21 cellular contexts compared by ENCODE assay signal in genomic region chr11:116600930-116601329, GRCh38.
DNase-seq lines count a peak whose midpoint lies in the region; ATAC-seq and TF ChIP-seq lines count a peak whose summit lies in the region.
"Had no signal": no experiment of that assay in that cellular context is flagged by ENCODE, and none has a peak within 500 bp of the region (broad histone marks: within the 10 kb centered on the region; RNA-seq: fewer than 3 reads in every experiment).

No MANE protein-coding gene starts in this region.

- no peaks in the 10 kb centered on the region for H3K36me3 Mint-ChIP-seq in activated T-helper 17 cell treated with anti-CD3 and anti-CD28 coated beads, Interleukin-2, amount 50 U/mL, for 72 hours (ENCODE audit: low read depth)

- H4K20me1 ChIP-seq in IMR-90 (ENCODE audit: insufficient read depth, low read length) = no peaks in the 10 kb centered on the region

- CTCF ChIA-PET in IMR-90 (lab: Yijun Ruan, JAX) = no interaction called here

- no peaks in the 10 kb centered on the region for H3K9me3 ChIP-seq in IMR-90 (ENCODE audit: control insufficient read depth, insufficient read depth, low read length)
- no peaks in the 10 kb centered on the region for H3K9me3 ChIP-seq in WERI-Rb-1 (ENCODE audit: severe bottlenecking)
- H3K9me3 ChIP-seq: SK-N-SH had no signal

- H3K4me1 Mint-ChIP-seq in activated T-helper 17 cell treated with anti-CD3 and anti-CD28 coated beads, Interleukin-2, amount 50 U/mL, for 72 hours = no peaks in the 10 kb centered on the region

- H3K4me3 ChIP-seq in IMR-90 (ENCODE audit: insufficient read depth, low read depth, low read length) (no peak overlapping the region), WERI-Rb-1 (ENCODE audit: low read depth, low read length) (no peak overlapping the region)
- H3K4me3 ChIP-seq: GM23338 had no signal

- H3K9me1 ChIP-seq in IMR-90 (ENCODE audit: insufficient read depth, low read length) = no peaks in the 10 kb centered on the region

- no peak overlapping the region for H2AFZ ChIP-seq in IMR-90 (replicated peaks; ENCODE audit: low read length, poor library complexity)

- no peak overlapping the region for H3K4ac ChIP-seq in IMR-90 (ENCODE audit: low read depth, low read length)

- H2BK20ac ChIP-seq in IMR-90 (ENCODE audit: low read depth, low read length) = no peak overlapping the region

- no peak overlapping the region for H2AK9ac ChIP-seq in IMR-90 (replicated peaks; ENCODE audit: low read depth, low read length, poor library complexity)

- no peak overlapping the region for H4K8ac ChIP-seq in IMR-90 (ENCODE audit: low read depth in 2 of 2, low read length in 2 of 2)

- no TSS peak for BruUV-seq in IMR-90 (replicated peaks; lab: Mats Ljungman, UMichigan)

- H3K27me3 ChIP-seq in IMR-90 (ENCODE audit: control insufficient read depth, insufficient read depth, low read length) = peaks cover 3% of the 10 kb centered on the region; the same call in 1 of the 2 replicates
- H3K27me3 ChIP-seq in WERI-Rb-1 (ENCODE audit: insufficient read depth, low read depth, severe bottlenecking) = no peaks in the 10 kb centered on the region

- H2BK5ac ChIP-seq in IMR-90 (ENCODE audit: low read depth, low read length, poor library complexity, severe bottlenecking) = no peak overlapping the region

- H3K4me1 ChIP-seq in IMR-90 (ENCODE audit: control insufficient read depth, insufficient read depth, low read length) = no peaks in the 10 kb centered on the region

- H3K9ac ChIP-seq in IMR-90 (ENCODE audit: low read depth, low read length) = no peak overlapping the region
- H3K9ac ChIP-seq: SK-N-SH had no signal

- dilution Hi-C loops in IMR-90 (cut with HindIII; ENCODE audit: low sequenced_read_pairs, unreplicated experiment) = no loop called here

- H4K91ac ChIP-seq in IMR-90 (ENCODE audit: insufficient read depth, low read depth, low read length) = no peak overlapping the region

- H3K4me2 ChIP-seq in IMR-90 (ENCODE audit: low read depth, low read length) = no peak overlapping the region
- H3K4me2 ChIP-seq: GM23338 had no signal

- intact Hi-C loops in IMR-90 (cut with micrococcal nuclease) = no loop called here

- H3K36me3 ChIP-seq in IMR-90 (ENCODE audit: control insufficient read depth, insufficient read depth, low read length) = no peaks in the 10 kb centered on the region
- no peaks in the 10 kb centered on the region for H3K36me3 ChIP-seq in WERI-Rb-1

- H2BK120ac ChIP-seq in IMR-90 (ENCODE audit: low read depth, low read length) = no peak overlapping the region

- in situ Hi-C loops in IMR-90 (cut with MboI; ENCODE audit: low sequenced_read_pairs) = no loop called here

- H3K27ac Mint-ChIP-seq in activated T-helper 17 cell treated with anti-CD3 and anti-CD28 coated beads, Interleukin-2, amount 50 U/mL, for 72 hours = no peak overlapping the region

- H3K9me3 Mint-ChIP-seq in activated T-helper 17 cell treated with anti-CD3 and anti-CD28 coated beads, Interleukin-2, amount 50 U/mL, for 72 hours = no peaks in the 10 kb centered on the region
- H3K9me3 Mint-ChIP-seq: GM23338 had no signal

- peaks cover 24% of the 10 kb centered on the region for H3K27me3 Mint-ChIP-seq in activated T-helper 17 cell treated with anti-CD3 and anti-CD28 coated beads, Interleukin-2, amount 50 U/mL, for 72 hours

- no peaks in the 10 kb centered on the region for H3K79me1 ChIP-seq in IMR-90 (ENCODE audit: low read depth in 1 of 2, low read length in 2 of 2)

- H4K5ac ChIP-seq in IMR-90 (ENCODE audit: low read depth, low read length) = no peak overlapping the region

- H3K4me3 Mint-ChIP-seq in activated T-helper 17 cell treated with anti-CD3 and anti-CD28 coated beads, Interleukin-2, amount 50 U/mL, for 72 hours = no peak overlapping the region
- H3K4me3 Mint-ChIP-seq: GM23338 had no signal

- peak; percentile 12 for DNase-seq in EH (ENCODE audit: low read depth)
- no peak for DNase-seq in IMR-90
- peak; percentile 23 for DNase-seq in WERI-Rb-1
- DNase-seq in mesenteric fat pad (ENCODE audit: low spot score) = peak; percentile 49
- no peak for DNase-seq in GM03348 (ENCODE audit: low spot score)
- DNase-seq: C1 segment of cervical spinal cord; DND-41; Karpas-422; MM.1S; NCI-H1105; NCI-H2171 treated with DMSO at 0.1 percent for 48 hours; NCI-H446 treated with DMSO at 0.1 percent for 48 hours; NCI-H69; NK-92 treated with Interleukin-12 subunit alpha and Interleukin-12 subunit beta, amount 100 ng/mL, for 24 hours; SHP77; SK-N-SH had no signal

- H3K18ac ChIP-seq in IMR-90 (ENCODE audit: low read depth, low read length) = no peak overlapping the region

- no peak for TF ChIP-seq POLR2A in IMR-90 (IDR thresholded peaks at IDR 0.05; ENCODE audit: low read depth, low read length)

- 90% methylated on average over 2 of the region's 4 CpGs; no CpG with 5 or more reads in 1 of the 2 experiments for WGBS in IMR-90 (ENCODE audit: extremely low coverage in 2 of 2, insufficient read length in 1 of 2), 2 experiments

- H2BK15ac ChIP-seq in IMR-90 (ENCODE audit: low read depth, low read length) = no peak overlapping the region

- no peak for ATAC-seq in IMR-90 (ENCODE audit: low read depth)
- ATAC-seq in activated T-helper 17 cell treated with anti-CD3 and anti-CD28 coated beads, Interleukin-2, amount 50 U/mL, for 72 hours (replicated peaks) = no peak
- ATAC-seq in HG02970 (IDR thresholded peaks at IDR 0.05; ENCODE audit: low FRiP score, unreplicated experiment) = no peak
- ATAC-seq: GM23338, HCT116, HepG2 had no signal

- no peak overlapping the region for H3K14ac ChIP-seq in IMR-90 (replicated peaks; ENCODE audit: low read depth, low read length)

- no peak overlapping the region for H3K27ac ChIP-seq in IMR-90 (ENCODE audit: insufficient read depth, low read length)
- H3K27ac ChIP-seq in WERI-Rb-1 = no peak overlapping the region

- POLR2A ChIA-PET in IMR-90 (lab: Charles Lee; ENCODE audit: unreplicated experiment) = no interaction called here

- H2AK5ac ChIP-seq in IMR-90 (ENCODE audit: low read depth, low read length) = no peak overlapping the region

- H3K56ac ChIP-seq in IMR-90 (ENCODE audit: extremely low read depth, insufficient read depth, low read length) = no peak overlapping the region

- TF ChIP-seq RAD21 in IMR-90 (IDR thresholded peaks at IDR 0.05; ENCODE audit: low read length) = no peak

- TF ChIP-seq CTCF in IMR-90 (conservative IDR thresholded peaks at IDR 0.05; ENCODE audit: low read depth, low read length) (no peak), WERI-Rb-1 (IDR thresholded peaks at IDR 0.05; ENCODE audit: low read depth, low read length) (no peak)

- H3K23ac ChIP-seq in IMR-90 (ENCODE audit: low read depth, low read length) = no peak overlapping the region

TF ChIP-seq in IMR-90, 13 proteins besides CTCF, POLR2A, EP300 and RAD21:
- peak; percentile 21; the same call in 1 of the 2 replicates for TF ChIP-seq USF2 (IDR thresholded peaks at IDR 0.05; ENCODE audit: low read depth, low read length)
- TF ChIP-seq FOS (IDR thresholded peaks at IDR 0.05; ENCODE audit: low read depth, low read length) = no peak

Comparison
In these comparisons a context has a peak if more than half of its experiments do, and no peak if none do; other contexts are left out.
1. DNase-seq: peak in EH (single experiment), WERI-Rb-1 (single experiment) and mesenteric fat pad (single experiment); none in IMR-90 (single experiment) and GM03348 (single experiment).